9 cellular contexts compared by ENCODE assay signal in genomic region chr22:24134090-24134846, GRCh38. TPM values are rescaled to one million over a fixed set of nuclear protein-coding genes. Genes with fewer than 3 reads are reported as not detected.
DNase-seq lines count a peak whose midpoint lies in the region; ATAC-seq and TF ChIP-seq lines count a peak whose summit lies in the region.
"Had no signal": no experiment of that assay in that cellular context is flagged by ENCODE, and none has a peak within 500 bp of the region (broad histone marks: within the 10 kb centered on the region; RNA-seq: fewer than 3 reads in every experiment).

No MANE protein-coding gene starts in this region.

- no peaks in the 10 kb centered on the region for H3K27me3 ChIP-seq in GM23338 (ENCODE audit: insufficient read depth)
- H3K27me3 ChIP-seq: SJSA1 had no signal

- no peak overlapping the region for H3K4me2 ChIP-seq in GM23338

- DNase-seq in GM23338 (ENCODE audit: low spot score) (peak; percentile 34), germinal center (ENCODE audit: low spot score) (peak; percentile 39), NCI-H2196 treated with DMSO at 0.1 percent for 48 hours (lab: John Stamatoyannopoulos, UW; ENCODE audit: unreplicated experiment) (no peak)
- peak; percentile 70 for DNase-seq in activated CD8-positive, alpha-beta memory T cell treated with anti-CD3 and anti-CD28 coated beads, Interleukin-2, amount 50 U/mL, for 1 hour (ENCODE audit: extremely low read depth)
- DNase-seq in stimulated activated CD4-positive, alpha-beta T cell treated with anti-CD3 and anti-CD28 coated beads, Interleukin-4, amount 100 ng/mL, for 24 hours: peak; percentile 59

- TF ChIP-seq CTCF in GM23338 (conservative IDR thresholded peaks at IDR 0.05; ENCODE audit: low read depth in 2 of 2): no peak

- no peak overlapping the region for H3K4me3 ChIP-seq in GM23338
- H3K4me3 ChIP-seq: SJSA1 had no signal

- H4K20me1 ChIP-seq in GM23338 (replicated peaks; ENCODE audit: insufficient read depth): no peaks in the 10 kb centered on the region; the same call in 1 of the 2 replicates

- H2AFZ ChIP-seq in GM23338: no peak overlapping the region

- no peaks in the 10 kb centered on the region for H3K9me2 ChIP-seq in GM23338 (ENCODE audit: insufficient read depth)

- H3K27ac Mint-ChIP-seq in GM23338: no peak overlapping the region; the same call in 1 of the 2 replicates

- H3F3A ChIP-seq in GM23338 (replicated peaks; ENCODE audit: low read depth): no peaks in the 10 kb centered on the region

- peaks cover 12% of the 10 kb centered on the region for H3K27me3 Mint-ChIP-seq in GM23338 (ENCODE audit: insufficient read depth, low read depth, poor library complexity)

- H3K4me1 ChIP-seq in GM23338 (ENCODE audit: insufficient read depth): no peaks in the 10 kb centered on the region
- H3K4me1 ChIP-seq: SJSA1 had no signal

- no peaks in the 10 kb centered on the region for H3K9me3 Mint-ChIP-seq in GM23338

- no peak; the same call in 2 of the 3 replicates for ATAC-seq in GM23338
- no peak for ATAC-seq in GM21723 (IDR thresholded peaks at IDR 0.05; ENCODE audit: unreplicated experiment)
- no peak for ATAC-seq in GM18502 (IDR thresholded peaks at IDR 0.05; ENCODE audit: poor library complexity, unreplicated experiment)
- no peak for ATAC-seq in HG02763 (IDR thresholded peaks at IDR 0.05; ENCODE audit: unreplicated experiment)

- no peak overlapping the region for H3K4me3 Mint-ChIP-seq in GM23338

- H3K27ac ChIP-seq in GM23338 (ENCODE audit: low read depth): no peak overlapping the region
- H3K27ac ChIP-seq: SJSA1 had no signal

- no peaks in the 10 kb centered on the region for H3K36me3 ChIP-seq in GM23338 (ENCODE audit: insufficient read depth)

- no peaks in the 10 kb centered on the region for H3K79me2 ChIP-seq in GM23338 (replicated peaks; ENCODE audit: insufficient read depth)

- peaks cover 5% of the 10 kb centered on the region; the same call in 2 of the 3 replicates for H3K4me1 Mint-ChIP-seq in GM23338

- H3K36me3 Mint-ChIP-seq in GM23338 (ENCODE audit: low read depth): peaks cover 10% of the 10 kb centered on the region

TF ChIP-seq in GM23338, 12 proteins besides CTCF, POLR2A, EP300 and RAD21:
- no peak for TF ChIP-seq ZNF462 (CRISPR knock-in tag; IDR thresholded peaks at IDR 0.05)
- no peak for TF ChIP-seq ZNF331 (CRISPR knock-in tag; IDR thresholded peaks at IDR 0.05; ENCODE audit: low read depth)
- TF ChIP-seq, protein P1, sequence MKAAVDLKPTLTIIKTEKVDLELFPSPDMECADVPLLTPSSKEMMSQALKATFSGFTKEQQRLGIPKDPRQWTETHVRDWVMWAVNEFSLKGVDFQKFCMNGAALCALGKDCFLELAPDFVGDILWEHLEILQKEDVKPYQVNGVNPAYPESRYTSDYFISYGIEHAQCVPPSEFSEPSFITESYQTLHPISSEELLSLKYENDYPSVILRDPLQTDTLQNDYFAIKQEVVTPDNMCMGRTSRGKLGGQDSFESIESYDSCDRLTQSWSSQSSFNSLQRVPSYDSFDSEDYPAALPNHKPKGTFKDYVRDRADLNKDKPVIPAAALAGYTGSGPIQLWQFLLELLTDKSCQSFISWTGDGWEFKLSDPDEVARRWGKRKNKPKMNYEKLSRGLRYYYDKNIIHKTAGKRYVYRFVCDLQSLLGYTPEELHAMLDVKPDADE (IDR thresholded peaks at IDR 0.05): no peak
- no peak for TF ChIP-seq EZH2phosphoT487 (IDR thresholded peaks at IDR 0.05; ENCODE audit: unreplicated experiment)
- TF ChIP-seq NANOG (IDR thresholded peaks at IDR 0.05; ENCODE audit: borderline replicate concordance): no peak
- TF ChIP-seq REST (IDR thresholded peaks at IDR 0.05; ENCODE audit: unreplicated experiment): no peak
- TF ChIP-seq STAT1 (IDR thresholded peaks at IDR 0.05; ENCODE audit: unreplicated experiment): no peak
- no peak for TF ChIP-seq EZH2 (IDR thresholded peaks at IDR 0.05; ENCODE audit: low read depth, unreplicated experiment)
- no peak for TF ChIP-seq POLR2AphosphoS5 (IDR thresholded peaks at IDR 0.05; ENCODE audit: low read depth)
- no peak for TF ChIP-seq JUNB (IDR thresholded peaks at IDR 0.05; ENCODE audit: unreplicated experiment)
- no peak for TF ChIP-seq ZNF114 (CRISPR knock-in tag; IDR thresholded peaks at IDR 0.05)
- TF ChIP-seq CREB1 (CRISPR knock-in tag; IDR thresholded peaks at IDR 0.05; ENCODE audit: low read depth): no peak

RNA-seq across cellular contexts. Expression of gene SUSD2, which starts 47.0 kb away (rescaled TPM):
- 2.1 and 2.2 TPM in 2 replicates for total RNA-seq in GM23338 (2014; rRNA removed; shearing (Covaris generic))
- 0.68 and 0.74 TPM in 2 replicates for polyA plus RNA-seq in GM23338 (2016; fragmentation: Nextera tagmentation; extraction: Ambion mirVana)
